In the genomic region with DNA sequence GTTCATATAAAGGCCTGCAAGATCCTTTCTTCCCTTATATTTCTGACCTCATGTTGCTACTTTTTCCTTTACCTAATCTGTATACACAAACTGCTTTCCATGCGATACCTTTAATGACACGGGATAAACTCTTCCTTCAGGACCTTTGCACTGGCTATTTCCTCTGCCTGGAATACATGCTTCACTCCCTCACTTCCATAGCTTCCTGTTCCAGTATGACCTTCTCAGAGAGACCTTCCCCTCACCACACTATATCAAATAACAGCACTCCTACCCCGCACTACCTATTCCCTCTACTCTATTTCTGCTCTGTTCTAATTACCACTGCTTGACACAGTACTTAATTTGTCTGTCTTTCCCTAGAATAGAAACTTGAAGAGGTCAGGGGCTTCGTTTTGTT, we compare ENCODE assay signal across 18 cellular contexts. TPM values are rescaled to one million over a fixed set of nuclear protein-coding genes. Genes with fewer than 3 reads are reported as not detected.
A peak's percentile ranks its signal among the peaks of the same experiment; 100 is the strongest.
DNase-seq lines count a peak whose midpoint lies in the region; ATAC-seq, FAIRE-seq and TF ChIP-seq lines count a peak whose summit lies in the region.
"Had no signal": no experiment of that assay in that cellular context is flagged by ENCODE, and none has a peak within 500 bp of the region (broad histone marks: within the 10 kb centered on the region; RNA-seq: fewer than 3 reads in every experiment).

No MANE protein-coding gene starts in this region.

- H3K79me2 ChIP-seq in OCI-LY1 (ENCODE audit: insufficient read depth, low read length), result peaks cover 92% of the 10 kb centered on the region
- H3K79me2 ChIP-seq in hepatocyte, result peaks cover 85% of the 10 kb centered on the region

- peak overlapping the region; percentile 3 for H3K4me3 ChIP-seq in OCI-LY1 (ENCODE audit: low read depth, low read length, poor library complexity, severe bottlenecking)
- H3K4me3 ChIP-seq in heart left ventricle, result no peak overlapping the region
- H3K4me3 ChIP-seq in psoas muscle, result no peak overlapping the region
- H3K4me3 ChIP-seq in hepatocyte, result no peak overlapping the region
- H3K4me3 ChIP-seq: ovary, thoracic aorta had no signal

- intact Hi-C loops in heart left ventricle (cut with DNase I) (no loop called here), psoas muscle (cut with DNase I) (no loop called here)

- H2AFZ ChIP-seq in OCI-LY1 (ENCODE audit: low read length), result no peak overlapping the region
- no peak overlapping the region for H2AFZ ChIP-seq in hepatocyte

- H3K9me2 ChIP-seq in OCI-LY1 (ENCODE audit: low read depth, low read length) (no peaks in the 10 kb centered on the region), hepatocyte (replicated peaks; ENCODE audit: insufficient read depth) (no peaks in the 10 kb centered on the region)

- no peaks in the 10 kb centered on the region for H3K9me3 ChIP-seq in OCI-LY1 (ENCODE audit: low read length)
- H3K9me3 ChIP-seq in heart left ventricle, result no peaks in the 10 kb centered on the region
- H3K9me3 ChIP-seq in psoas muscle, result no peaks in the 10 kb centered on the region
- no peaks in the 10 kb centered on the region for H3K9me3 ChIP-seq in hepatocyte (ENCODE audit: low read depth)
- H3K9me3 ChIP-seq: ovary, thoracic aorta had no signal

- peak overlapping the region; percentile 9; the same call in 1 of the 2 replicates for H3K9ac ChIP-seq in OCI-LY1 (ENCODE audit: low read length)

- H3K4me1 ChIP-seq in OCI-LY1 (ENCODE audit: insufficient read depth, low read length, severe bottlenecking) (peaks cover 83% of the 10 kb centered on the region), heart left ventricle (peaks cover 0 to 68% (median 41%) of the 10 kb centered on the region in 12 donors), psoas muscle (peaks cover 70% of the 10 kb centered on the region), hepatocyte (ENCODE audit: insufficient read depth) (no peaks in the 10 kb centered on the region)

- H3K4me2 ChIP-seq in OCI-LY1 (ENCODE audit: low read length) (peak overlapping the region; percentile 56), hepatocyte (no peak overlapping the region)

- DNase-seq in GM12891 (ENCODE audit: insufficient read length, low spot score) (no peak), heart left ventricle (no peak), psoas muscle (no peak), retina (no peak), hepatocyte (ENCODE audit: low spot score) (no peak)
- DNase-seq: activated CD4-positive, alpha-beta T cell treated with anti-CD3 and anti-CD28 coated beads, Interleukin-2, amount 50 U/mL, for 4 hours; effector memory CD4-positive, alpha-beta T cell; NCI-H1417; NCI-H2171 treated with DMSO at 0.1 percent for 48 hours; NCI-H774; ovary; stimulated activated CD4-positive, alpha-beta T cell treated with anti-CD3 and anti-CD28 coated beads, Interleukin-4, amount 100 ng/mL, for 4 hours; stimulated activated CD8-positive, alpha-beta memory T cell treated with anti-CD3 and anti-CD28 coated beads, Interleukin-4, amount 100 ng/mL, for 48 hours had no signal

- H3F3A ChIP-seq in OCI-LY1 (ENCODE audit: insufficient read depth, low read length), result no peaks in the 10 kb centered on the region

- TF ChIP-seq POLR2A in GM12891 (IDR thresholded peaks at IDR 0.05; ENCODE audit: low read depth, low read length) (no peak), heart left ventricle (IDR thresholded peaks at IDR 0.05) (no peak)

- ATAC-seq in heart left ventricle (peak in 3 of 4 donors; percentile 34 to 63 (median 41)), psoas muscle (peak; percentile 31 to 68 (median 56)), GM18517 (IDR thresholded peaks at IDR 0.05; ENCODE audit: unreplicated experiment) (no peak)

- FAIRE-seq in GM12891 (lab: Jason Lieb, UNC), result peak; percentile 23
- FAIRE-seq: G401.6, H1 had no signal

- H4K20me1 ChIP-seq in OCI-LY1 (ENCODE audit: insufficient read depth, low read length), result peaks cover 4% of the 10 kb centered on the region; the same call in 1 of the 2 replicates
- H4K20me1 ChIP-seq in hepatocyte (ENCODE audit: insufficient read depth, poor library complexity, severe bottlenecking), result peaks cover 60% of the 10 kb centered on the region

- H3K27ac ChIP-seq in OCI-LY1 (ENCODE audit: low read depth, low read length, poor library complexity, severe bottlenecking) (peak overlapping the region; percentile 53), heart left ventricle (peak overlapping the region in 9 of 12 donors; percentile 16 to 63 (median 42)), psoas muscle (peak overlapping the region; percentile 57), hepatocyte (no peak overlapping the region)
- H3K27ac ChIP-seq: ovary, thoracic aorta had no signal

- no peak for TF ChIP-seq CTCF in OCI-LY1 (IDR thresholded peaks at IDR 0.05; ENCODE audit: low read length)
- TF ChIP-seq CTCF in heart left ventricle (IDR thresholded peaks at IDR 0.05), result no peak
- no peak for TF ChIP-seq CTCF in psoas muscle (IDR thresholded peaks at IDR 0.05)
- no peak for TF ChIP-seq CTCF in hepatocyte (IDR thresholded peaks at IDR 0.05; ENCODE audit: poor library complexity)

- H3K27me3 ChIP-seq in OCI-LY1 (ENCODE audit: insufficient read depth, low read length) (no peaks in the 10 kb centered on the region), heart left ventricle (no peaks in the 10 kb centered on the region), psoas muscle (ENCODE audit: insufficient read depth in 3 of 3, low read length in 2 of 3) (no peaks in the 10 kb centered on the region), hepatocyte (no peaks in the 10 kb centered on the region)
- H3K27me3 ChIP-seq: ovary had no signal

- WGBS in heart left ventricle, 4 donors, result 36 to 48% (median 41%) methylated on average over 4 of the region's 4 CpGs
- 28 to 40% (median 31%) methylated on average over 4 of the region's 4 CpGs for WGBS in psoas muscle, 3 donors
- WGBS in hepatocyte (ENCODE audit: low lambda C conversion rate, missing lambda C conversion rate), result 83% methylated on average over 4 of the region's 4 CpGs

- H3K36me3 ChIP-seq in OCI-LY1 (ENCODE audit: insufficient read depth, low read length) (peaks cover 88% of the 10 kb centered on the region), heart left ventricle (peaks cover 0 to 31% (median 28%) of the 10 kb centered on the region in 9 donors), psoas muscle (ENCODE audit: insufficient read depth in 1 of 2, low read depth in 1 of 2) (peaks cover 2 to 33% of the 10 kb centered on the region in 2 donors), hepatocyte (replicated peaks; ENCODE audit: insufficient read depth, low read depth) (no peaks in the 10 kb centered on the region)
- H3K36me3 ChIP-seq: ovary had no signal

TF ChIP-seq in GM12891, 5 proteins besides CTCF, POLR2A, EP300 and RAD21:
- no peak for TF ChIP-seq SPI1 (IDR thresholded peaks at IDR 0.05; ENCODE audit: low read depth, low read length)

RNA-seq across cellular contexts. Expression of a gene that starts 11.2 kb away (rescaled TPM):
- 29.5 TPM for polyA plus RNA-seq in GM12891 (2012; ENCODE audit: low read depth, missing spikeins)
- 10 to 100 TPM; 71.7 to 99.8 (median 78.5) TPM for total RNA-seq in heart left ventricle
- polyA plus RNA-seq in heart left ventricle, result 10 to 100 TPM; 70.6 to 93.4 TPM
- 100 to 1,000 TPM in 1 of 4 donors, 10 to 100 TPM in 3; 68.3 to 113 (median 80.2) TPM for total RNA-seq in psoas muscle
- polyA plus RNA-seq in psoas muscle, result 100 to 1,000 TPM in 1 of 3 donors, 10 to 100 TPM in 2; 66.3 to 110 (median 72.1) TPM
- 94.2 and 103 TPM in 2 replicates for total RNA-seq in hepatocyte
- polyA plus RNA-seq in hepatocyte, result 96.9 and 110 TPM in 2 replicates
